8 cellular contexts compared by ENCODE assay signal in genomic region chr3:14947105-14947885, GRCh38. TPM values are rescaled to one million over a fixed set of nuclear protein-coding genes. Genes with fewer than 3 reads are reported as not detected.
DNase-seq lines count a peak whose midpoint lies in the region; ATAC-seq, FAIRE-seq and TF ChIP-seq lines count a peak whose summit lies in the region.

Gene NR2C2 (plus strand): TSS chr3:14947583. CDS start chr3:15003915, 56,332 bp downstream.

- peaks cover 73% of the 10 kb centered on the region for H3K79me2 ChIP-seq in OCI-LY7 (ENCODE audit: insufficient read depth, low read depth, low read length)

- BruUV-seq in OCI-LY7 (replicated peaks; lab: Mats Ljungman, UMichigan): no TSS peak

- peak within 1 kb of the TSS; percentile 81 for H3K4me3 ChIP-seq in OCI-LY7 (ENCODE audit: low read depth, low read length, poor library complexity, severe bottlenecking)
- peak within 1 kb of the TSS; percentile 81 for H3K4me3 ChIP-seq in epithelial cell of esophagus (ENCODE audit: low read length)
- peak within 1 kb of the TSS; percentile 58 for H3K4me3 ChIP-seq in mucosa of descending colon

- H2AFZ ChIP-seq in OCI-LY7 (ENCODE audit: low read length): peak within 1 kb of the TSS; percentile 80

- peaks cover 25% of the 10 kb centered on the region; the same call in 1 of the 2 replicates for H4K20me1 ChIP-seq in OCI-LY7 (ENCODE audit: insufficient read depth, low read length)

- H3K4me1 ChIP-seq in OCI-LY7 (ENCODE audit: insufficient read depth, low read length, poor library complexity, severe bottlenecking) (peaks cover 30% of the 10 kb centered on the region), mucosa of descending colon (ENCODE audit: low read depth) (peaks cover 24% of the 10 kb centered on the region)

- DNase-seq in COLO668 (lab: John Stamatoyannopoulos, UW; ENCODE audit: unreplicated experiment): peak; percentile 86
- DNase-seq in HTR-8/SVneo (ENCODE audit: insufficient read length, low spot score): peak; percentile 76
- peak; percentile 89 for DNase-seq in OCI-LY7 (ENCODE audit: low spot score)
- peak; percentile 83 for DNase-seq in activated T-cell treated with anti-CD3 and anti-CD28 coated beads for 1 hour (ENCODE audit: low read depth)
- peak; percentile 83 for DNase-seq in epithelial cell of esophagus (ENCODE audit: low read depth)
- peak; percentile 90 to 94 (median 93) for DNase-seq in mucosa of descending colon
- DNase-seq in stimulated activated CD8-positive, alpha-beta memory T cell treated with anti-CD3 and anti-CD28 coated beads, Interleukin-4, amount 100 ng/mL, for 1 hour (ENCODE audit: low read depth in 2 of 2, low spot score in 1 of 2): peak; percentile 70 to 76

- ATAC-seq in GM21360 (IDR thresholded peaks at IDR 0.05; ENCODE audit: unreplicated experiment) (peak; percentile 38), mucosa of descending colon (peak; percentile 79)

- CTCF ChIA-PET in OCI-LY7 (lab: Charles Lee; ENCODE audit: unreplicated experiment): interaction anchor here (1.0 to 1.2 kb wide), 2 partner anchors 15 to 105 kb away, joined by 3 read pairs; no protein-coding TSS in a partner anchor

- POLR2A ChIA-PET in OCI-LY7 (lab: Charles Lee): interaction anchor here (0.6 to 1.6 kb wide), 8 partner anchors 8 to 914 kb away, joined by 3 to 10 read pairs (median 5); partner anchors contain the start of gene CCDC174

- H3K9me2 ChIP-seq in OCI-LY7 (ENCODE audit: insufficient read depth, low read length): no peaks in the 10 kb centered on the region

- H3K27ac ChIP-seq in OCI-LY7 (ENCODE audit: low read depth, low read length, poor library complexity, severe bottlenecking): peak within 1 kb of the TSS; percentile 83

- peak; percentile 64 for FAIRE-seq in HTR-8/SVneo (lab: Jason Lieb, UNC)

- H3K36me3 ChIP-seq in OCI-LY7 (ENCODE audit: insufficient read depth, low read length): peaks cover 60% of the 10 kb centered on the region
- peaks cover 3% of the 10 kb centered on the region for H3K36me3 ChIP-seq in mucosa of descending colon (ENCODE audit: low read depth)

- intact Hi-C loops in OCI-LY7 (cut with micrococcal nuclease; ENCODE audit: unreplicated experiment) (loop anchor here (2.0 to 5.0 kb wide), 4 partner anchors 150 to 825 kb away; partner anchors contain the start of genes CAPN7, CHCHD4, LSM3 and RBSN), mucosa of descending colon (cut with DNase I, micrococcal nuclease) (no loop called here)

- H3K9me3 ChIP-seq in OCI-LY7 (ENCODE audit: low read length) (no peaks in the 10 kb centered on the region), mucosa of descending colon (no peaks in the 10 kb centered on the region)

- peak within 1 kb of the TSS; percentile 96 for H3K4me2 ChIP-seq in OCI-LY7 (ENCODE audit: low read length)

- TF ChIP-seq CTCF in OCI-LY7 (conservative IDR thresholded peaks at IDR 0.05; ENCODE audit: low read length): no peak
- TF ChIP-seq CTCF in epithelial cell of esophagus (IDR thresholded peaks at IDR 0.05; ENCODE audit: insufficient read depth, low read depth, low read length, missing control alignments): no peak
- TF ChIP-seq CTCF in mucosa of descending colon (IDR thresholded peaks at IDR 0.05): no peak

RNA-seq across cellular contexts. Expression of gene NR2C2, which starts in this region (rescaled TPM):
- 28.0 and 35.9 TPM in 2 replicates for total RNA-seq in OCI-LY7 (2014; rRNA removed; shearing (Covaris generic))
- total RNA-seq in OCI-LY7 (2022) (62.1 and 62.3 TPM in 2 replicates), mucosa of descending colon (10 to 100 TPM; 37.6 to 56.6 (median 53.9) TPM)

Comparison
In these comparisons a context has a peak if more than half of its experiments do, and no peak if none do; other contexts are left out.
1. Peak in every context shown above with its lines: DNase-seq, ATAC-seq, H3K4me3 ChIP-seq and H3K27ac ChIP-seq.